ENCODE assay signal across 8 cellular contexts in genomic region chr10:62166331-62167154, GRCh38.
DNase-seq lines count a peak whose midpoint lies in the region; ATAC-seq lines count a peak whose summit lies in the region.

No MANE protein-coding gene starts in this region.

- peak; percentile 46 for DNase-seq in Right ventricle myocardium superior
- no peak for DNase-seq in cardiac septum (ENCODE audit: low spot score)
- DNase-seq in astrocyte of the hippocampus (ENCODE audit: low read depth, low spot score), result peak; percentile 9
- no peak for DNase-seq in SKM-1 treated with dmso at 0.1 percent for 144 hours (lab: John Stamatoyannopoulos, UW; ENCODE audit: unreplicated experiment)
- no peak for DNase-seq in kidney glomerular epithelial cell (lab: John Stamatoyannopoulos, UW)

- H3K9me3 ChIP-seq in skeletal muscle satellite cell (replicated peaks; ENCODE audit: low read length), result no peaks in the 10 kb centered on the region

- H3K4me2 ChIP-seq in skeletal muscle satellite cell (ENCODE audit: low read length), result peak overlapping the region; percentile 19

- H3K27me3 ChIP-seq in skeletal muscle satellite cell (ENCODE audit: control insufficient read depth, insufficient read depth, low read length), result no peaks in the 10 kb centered on the region

- no peak for ATAC-seq in Right ventricle myocardium superior (ENCODE audit: poor library complexity)
- ATAC-seq in HG03103 (IDR thresholded peaks at IDR 0.05; ENCODE audit: low read depth, unreplicated experiment), result peak; percentile 99
- ATAC-seq in esophagus mucosa, result no peak

- no peak overlapping the region for H3K9ac ChIP-seq in skeletal muscle satellite cell (ENCODE audit: low read depth, low read length)

- intact Hi-C loops in Right ventricle myocardium superior (cut with DNase I), result no loop called here
- intact Hi-C loops in cardiac septum (cut with DNase I), result no loop called here

- H3K36me3 ChIP-seq in skeletal muscle satellite cell (ENCODE audit: insufficient read depth, low read length), result no peaks in the 10 kb centered on the region

- peak overlapping the region; percentile 9 for H3K4me3 ChIP-seq in skeletal muscle satellite cell (ENCODE audit: low read length)

- H3K4me1 ChIP-seq in skeletal muscle satellite cell (ENCODE audit: control insufficient read depth, insufficient read depth, low read length), result peaks cover 19% of the 10 kb centered on the region

Comparison
In these comparisons a context has a peak if more than half of its experiments do, and no peak if none do; other contexts are left out.
1. DNase-seq: peak in Right ventricle myocardium superior (single experiment) and astrocyte of the hippocampus (single experiment); none in cardiac septum (single experiment), SKM-1 treated with dmso at 0.1 percent for 144 hours (single experiment) and kidney glomerular epithelial cell (single experiment).